In the genomic region with DNA sequence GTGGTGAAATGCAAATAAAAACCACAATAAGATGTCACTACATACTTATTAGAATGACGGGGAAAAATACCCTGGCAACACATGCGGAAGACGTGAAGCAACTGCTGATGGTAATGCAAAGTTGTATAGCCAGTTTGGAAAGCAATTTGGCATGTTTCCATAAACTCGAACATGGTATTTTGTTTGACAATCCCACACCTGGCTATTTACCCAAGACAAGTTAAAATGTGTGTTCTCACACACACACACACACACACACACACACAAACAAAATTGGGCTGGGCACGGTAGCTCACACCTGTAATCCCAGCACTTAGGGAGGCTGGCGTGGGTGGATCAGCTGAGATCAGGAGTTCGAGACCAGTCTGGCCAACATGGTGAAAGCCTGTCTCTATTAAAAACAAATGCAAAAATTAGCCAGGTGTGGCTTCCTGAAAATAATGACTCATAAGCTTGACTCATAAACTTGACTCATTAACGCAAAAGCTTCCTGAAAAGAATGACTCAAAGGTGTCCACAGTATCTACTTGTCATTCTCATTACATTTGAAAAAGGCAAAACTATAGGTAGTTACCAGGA, we compare ENCODE assay signal across 15 cellular contexts.
DNase-seq lines count a peak whose midpoint lies in the region; ATAC-seq, FAIRE-seq and TF ChIP-seq lines count a peak whose summit lies in the region.
"Had no signal": no experiment of that assay in that cellular context is flagged by ENCODE, and none has a peak within 500 bp of the region (broad histone marks: within the 10 kb centered on the region; RNA-seq: fewer than 3 reads in every experiment).

No MANE protein-coding gene starts in this region.

- no peak overlapping the region for H4K5ac ChIP-seq in mesendoderm (ENCODE audit: low read length)

- no CpG with 5 or more reads among the region's 8 CpGs for WGBS in mesendoderm (ENCODE audit: extremely low coverage, insufficient coverage, low lambda C conversion rate)

- POLR2A ChIA-PET in CD4-positive, alpha-beta memory T cell (lab: Charles Lee; ENCODE audit: partially characterized antibody), result no interaction called here

- no peak overlapping the region for H3K27ac ChIP-seq in mesendoderm (ENCODE audit: low read depth, low read length)
- H3K27ac ChIP-seq in CD4-positive, alpha-beta memory T cell (ENCODE audit: low read depth, low read length), result no peak overlapping the region
- H3K27ac ChIP-seq: gastroesophageal sphincter, stomach had no signal

- H3K36me3 Mint-ChIP-seq in CD4-positive, alpha-beta memory T cell, result no peaks in the 10 kb centered on the region
- H3K36me3 Mint-ChIP-seq: natural killer cell treated with Interleukin-12 subunit alpha and Interleukin-12 subunit beta and Interleukin-15 and Interleukin-18, amount 100 ng/mL, for 72 hours had no signal

- H3K4me1 Mint-ChIP-seq in CD4-positive, alpha-beta memory T cell, result peaks cover 0 to 1% (median 0%) of the 10 kb centered on the region in 4 donors

- H3K36me3 ChIP-seq in mesendoderm (ENCODE audit: control insufficient read depth, insufficient read depth, low read length), result no peaks in the 10 kb centered on the region
- no peaks in the 10 kb centered on the region for H3K36me3 ChIP-seq in CD4-positive, alpha-beta memory T cell (ENCODE audit: insufficient read depth, low read length)
- H3K36me3 ChIP-seq: gastroesophageal sphincter, stomach had no signal

- no peak overlapping the region for H2BK120ac ChIP-seq in mesendoderm (ENCODE audit: low read depth, low read length)

- in situ Hi-C loops in Caki2 (cut with HindIII; ENCODE audit: low pct_unique_long_range_greater_than_20kb, low sequenced_read_pairs), result no loop called here

- CTCF ChIA-PET in CD4-positive, alpha-beta memory T cell (lab: Charles Lee; ENCODE audit: partially characterized antibody), result no interaction called here

- ATAC-seq in HG03354 (IDR thresholded peaks at IDR 0.05; ENCODE audit: poor library complexity, severe bottlenecking, unreplicated experiment), result no peak
- ATAC-seq: gastroesophageal sphincter; left cardiac atrium; natural killer cell treated with Interleukin-12 subunit alpha and Interleukin-12 subunit beta and Interleukin-15 and Interleukin-18, amount 100 ng/mL, for 72 hours; right cardiac atrium had no signal

- H3K56ac ChIP-seq in mesendoderm (ENCODE audit: low read length), result no peak overlapping the region

- intact Hi-C loops in CD4-positive, alpha-beta memory T cell (cut with micrococcal nuclease), result no loop called here

- peaks cover 0 to 4% of the 10 kb centered on the region in 2 donors for H3K9me3 ChIP-seq in CD4-positive, alpha-beta memory T cell (ENCODE audit: control insufficient read depth in 1 of 2, low read length in 2 of 2)
- H3K9me3 ChIP-seq: gastroesophageal sphincter had no signal

- no peak overlapping the region for H3K4me2 ChIP-seq in mesendoderm (ENCODE audit: low read length)

- no peak overlapping the region for H3K4me3 Mint-ChIP-seq in CD4-positive, alpha-beta memory T cell
- H3K4me3 Mint-ChIP-seq: natural killer cell treated with Interleukin-12 subunit alpha and Interleukin-12 subunit beta and Interleukin-15 and Interleukin-18, amount 100 ng/mL, for 72 hours had no signal

- DNase-seq in Caki2 (ENCODE audit: low read depth) (peak; percentile 70), HS-5 (ENCODE audit: low read depth) (peak; percentile 63), RCC 7860 (ENCODE audit: low spot score) (peak; percentile 41), fibroblast of mammary gland (ENCODE audit: low read depth) (peak; percentile 23), mesendoderm (no peak), D721Med (ENCODE audit: insufficient read length, low spot score) (no peak)
- DNase-seq in CD4-positive, alpha-beta memory T cell, result no peak
- DNase-seq: left cardiac atrium, NCI-H345, right cardiac atrium, SHP77 treated with DMSO at 0.1 percent for 48 hours, stomach had no signal

- H3K18ac ChIP-seq in mesendoderm (ENCODE audit: low read length), result no peak overlapping the region

- H2AK5ac ChIP-seq in mesendoderm (ENCODE audit: low read length), result no peak overlapping the region

- H3K79me2 ChIP-seq in mesendoderm (ENCODE audit: control insufficient read depth, insufficient read depth, low read length), result no peaks in the 10 kb centered on the region

- no peaks in the 10 kb centered on the region for H3K27me3 ChIP-seq in mesendoderm (ENCODE audit: insufficient read depth, low read length, poor library complexity)
- no peaks in the 10 kb centered on the region for H3K27me3 ChIP-seq in CD4-positive, alpha-beta memory T cell (ENCODE audit: insufficient read depth, low read length)
- H3K27me3 ChIP-seq: gastroesophageal sphincter, stomach had no signal

- H2BK15ac ChIP-seq in mesendoderm (replicated peaks; ENCODE audit: low read depth), result no peak overlapping the region

- H3K79me1 ChIP-seq in mesendoderm (ENCODE audit: low read length), result no peaks in the 10 kb centered on the region

- TF ChIP-seq CTCF in fibroblast of mammary gland (conservative IDR thresholded peaks at IDR 0.05; ENCODE audit: control insufficient read depth, insufficient read depth, low read depth, low read length), result no peak
- no peak for TF ChIP-seq CTCF in D721Med (IDR thresholded peaks at IDR 0.05; ENCODE audit: insufficient read depth, missing control alignments)

- H3K4ac ChIP-seq in mesendoderm (ENCODE audit: low read depth, low read length), result no peak overlapping the region

- H3K9me3 Mint-ChIP-seq in CD4-positive, alpha-beta memory T cell, result peaks cover 0 to 21% (median 11%) of the 10 kb centered on the region in 8 donors

- no peaks in the 10 kb centered on the region for H3K27me3 Mint-ChIP-seq in CD4-positive, alpha-beta memory T cell
- H3K27me3 Mint-ChIP-seq: natural killer cell treated with Interleukin-12 subunit alpha and Interleukin-12 subunit beta and Interleukin-15 and Interleukin-18, amount 100 ng/mL, for 72 hours had no signal

- H4K8ac ChIP-seq in mesendoderm (ENCODE audit: low read depth, low read length), result no peak overlapping the region

- H3K4me1 ChIP-seq in mesendoderm (ENCODE audit: control insufficient read depth, low read depth, low read length), result no peaks in the 10 kb centered on the region
- no peaks in the 10 kb centered on the region for H3K4me1 ChIP-seq in CD4-positive, alpha-beta memory T cell (ENCODE audit: insufficient read depth, low read length)
- H3K4me1 ChIP-seq: gastroesophageal sphincter, stomach had no signal

- no peak overlapping the region for H3K23ac ChIP-seq in mesendoderm (ENCODE audit: low read length)

- FAIRE-seq in RCC 7860 (lab: Jason Lieb, UNC) (peak; percentile 45), D721Med (lab: Jason Lieb, UNC) (no peak)

- no peak overlapping the region for H3K9ac ChIP-seq in mesendoderm (ENCODE audit: low read length)

- H3K4me3 ChIP-seq in fibroblast of mammary gland (ENCODE audit: control insufficient read depth, low read depth, low read length) (no peak overlapping the region), mesendoderm (ENCODE audit: low read length) (no peak overlapping the region)
- no peak overlapping the region for H3K4me3 ChIP-seq in CD4-positive, alpha-beta memory T cell (ENCODE audit: low read length in 2 of 2)
- H3K4me3 ChIP-seq: gastroesophageal sphincter, stomach had no signal

- no peak overlapping the region for H2BK5ac ChIP-seq in mesendoderm (ENCODE audit: low read length)

- no peak overlapping the region for H3K27ac Mint-ChIP-seq in CD4-positive, alpha-beta memory T cell
- H3K27ac Mint-ChIP-seq: natural killer cell treated with Interleukin-12 subunit alpha and Interleukin-12 subunit beta and Interleukin-15 and Interleukin-18, amount 100 ng/mL, for 72 hours had no signal

Comparison
In these comparisons a context has a peak if more than half of its experiments do, and no peak if none do; other contexts are left out.
1. DNase-seq: peak in Caki2 (single experiment), HS-5 (single experiment), RCC 7860 (single experiment) and fibroblast of mammary gland (single experiment); none in mesendoderm (single experiment), CD4-positive, alpha-beta memory T cell (0 of 5) and D721Med (single experiment).